9 cellular contexts compared by ENCODE assay signal in genomic region chr19:50835785-50836542, GRCh38. TPM values are rescaled to one million over a fixed set of nuclear protein-coding genes. Genes with fewer than 3 reads are reported as not detected.
A peak's percentile ranks its signal among the peaks of the same experiment; 100 is the strongest.
DNase-seq lines count a peak whose midpoint lies in the region; ATAC-seq and TF ChIP-seq lines count a peak whose summit lies in the region.
"Had no signal": no experiment of that assay in that cellular context is flagged by ENCODE, and none has a peak within 500 bp of the region (broad histone marks: within the 10 kb centered on the region; RNA-seq: fewer than 3 reads in every experiment).

No MANE protein-coding gene starts in this region.

- no peak overlapping the region for H3K27ac ChIP-seq in heart right ventricle
- H3K27ac ChIP-seq in upper lobe of right lung = no peak overlapping the region

- H3K4me3 ChIP-seq in heart right ventricle (peak overlapping the region; percentile 7 to 60 (median 56)), upper lobe of right lung (peak overlapping the region; percentile 62)

- TF ChIP-seq CTCF in heart right ventricle (IDR thresholded peaks at IDR 0.05) = no peak
- no peak for TF ChIP-seq CTCF in upper lobe of right lung (IDR thresholded peaks at IDR 0.05)

- H3K4me1 ChIP-seq in heart right ventricle = peaks cover 0 to 13% (median 6%) of the 10 kb centered on the region in 9 donors
- peaks cover 5% of the 10 kb centered on the region for H3K4me1 ChIP-seq in upper lobe of right lung

- H3K27ac Mint-ChIP-seq in activated naive CD4-positive, alpha-beta T cell treated with anti-CD3 and anti-CD28 coated beads, Interleukin-2, amount 50 U/mL, for 72 hours = no peak overlapping the region

- peak; percentile 76 for DNase-seq in CD1c-positive myeloid dendritic cell (ENCODE audit: extremely low spot score)
- DNase-seq in HUDEP-2 (lab: John Stamatoyannopoulos, UW; ENCODE audit: unreplicated experiment in 76 of 76) = peak in 65 of 76 experiments; percentile 22 to 83 (median 61)
- DNase-seq in SK-N-DZ (ENCODE audit: low spot score) = peak; percentile 78
- DNase-seq in activated naive CD4-positive, alpha-beta T cell treated with anti-CD3 and anti-CD28 coated beads, Interleukin-2, amount 50 U/mL, for 72 hours (ENCODE audit: low spot score in 2 of 2) = peak; percentile 73 to 90
- DNase-seq in heart right ventricle = peak; percentile 46 to 74
- DNase-seq in pons (ENCODE audit: low spot score) = peak; percentile 6
- peak; percentile 89 for DNase-seq in upper lobe of right lung

- 3 to 4% methylated on average over 67 of the region's 67 CpGs for WGBS in heart right ventricle, 2 donors

- ATAC-seq in GM19395 (IDR thresholded peaks at IDR 0.05; ENCODE audit: unreplicated experiment) = peak; percentile 70
- ATAC-seq in activated naive CD4-positive, alpha-beta T cell treated with anti-CD3 and anti-CD28 coated beads, Interleukin-2, amount 50 U/mL, for 72 hours = peak; percentile 96 to 97
- ATAC-seq in heart right ventricle = peak; percentile 74 to 94 (median 90)
- peak; percentile 97 for ATAC-seq in upper lobe of right lung

- H3K27me3 ChIP-seq in heart right ventricle = peaks cover 0 to 56% (median 41%) of the 10 kb centered on the region in 7 donors
- peaks cover 21% of the 10 kb centered on the region for H3K27me3 ChIP-seq in upper lobe of right lung

- H3K9me3 Mint-ChIP-seq in activated naive CD4-positive, alpha-beta T cell treated with anti-CD3 and anti-CD28 coated beads, Interleukin-2, amount 50 U/mL, for 72 hours = no peaks in the 10 kb centered on the region

- peaks cover 0 to 6% (median 0%) of the 10 kb centered on the region in 11 donors for H3K9me3 ChIP-seq in heart right ventricle
- H3K9me3 ChIP-seq in upper lobe of right lung = no peaks in the 10 kb centered on the region

- intact Hi-C loops in heart right ventricle (cut with DNase I) = no loop called here
- intact Hi-C loops in upper lobe of right lung (cut with DNase I) = no loop called here

- H3K36me3 ChIP-seq in heart right ventricle = no peaks in the 10 kb centered on the region
- no peaks in the 10 kb centered on the region for H3K36me3 ChIP-seq in upper lobe of right lung

- H3K36me3 Mint-ChIP-seq in activated naive CD4-positive, alpha-beta T cell treated with anti-CD3 and anti-CD28 coated beads, Interleukin-2, amount 50 U/mL, for 72 hours = no peaks in the 10 kb centered on the region

RNA-seq across cellular contexts. Expression of gene KLK15, which starts 2.6 kb away (rescaled TPM):
- polyA plus RNA-seq in SK-N-DZ (2014; cell fraction: cytosol; rRNA removed) = 0.45 and 0.53 TPM in 2 replicates
- polyA plus RNA-seq in SK-N-DZ (2014; cell fraction: nucleus; rRNA removed) = 0.65 TPM in 1 of 2 replicates, not detected in the other
- not detected for total RNA-seq in activated naive CD4-positive, alpha-beta T cell treated with anti-CD3 and anti-CD28 coated beads, Interleukin-2, amount 50 U/mL, for 72 hours
- total RNA-seq in heart right ventricle (not detected), upper lobe of right lung (not detected)
- not detected for polyA plus RNA-seq in heart right ventricle
- total RNA-seq: T-helper 2 cell treated with Interferon-gamma antibody and Interleukin-4, amounts not matched to agents 100 ng/mL and 5 ng/mL, for 36 hours had no signal

RNA-seq across cellular contexts. Expression of gene KLK1, which starts 12.4 kb away (rescaled TPM):
- polyA plus RNA-seq in SK-N-DZ (2014; cell fraction: cytosol; rRNA removed) = 0.74 and 2.4 TPM in 2 replicates
- polyA plus RNA-seq in SK-N-DZ (2014; cell fraction: nucleus; rRNA removed) = 0.21 and 1.4 TPM in 2 replicates
- 1 to 10 TPM; 1.2 to 5.0 TPM for total RNA-seq in activated naive CD4-positive, alpha-beta T cell treated with anti-CD3 and anti-CD28 coated beads, Interleukin-2, amount 50 U/mL, for 72 hours
- total RNA-seq in heart right ventricle (under 1 TPM in 6 of 10 donors, not detected in 4; 0.42 to 0.85 (median 0.64) TPM), upper lobe of right lung (1.7 TPM)
- polyA plus RNA-seq in heart right ventricle = under 1 TPM; 0.39 to 0.80 TPM

RNA-seq across cellular contexts. Expression of gene KLK3, which starts 18.8 kb away (rescaled TPM):
- polyA plus RNA-seq in SK-N-DZ (2014; cell fraction: cytosol; rRNA removed) = 0.08 and 1.5 TPM in 2 replicates
- 1.4 and 2.5 TPM in 2 replicates for polyA plus RNA-seq in SK-N-DZ (2014; cell fraction: nucleus; rRNA removed)
- total RNA-seq in activated naive CD4-positive, alpha-beta T cell treated with anti-CD3 and anti-CD28 coated beads, Interleukin-2, amount 50 U/mL, for 72 hours = not detected
- total RNA-seq in heart right ventricle (not detected), upper lobe of right lung (not detected)
- not detected for polyA plus RNA-seq in heart right ventricle
- total RNA-seq: T-helper 2 cell treated with Interferon-gamma antibody and Interleukin-4, amounts not matched to agents 100 ng/mL and 5 ng/mL, for 36 hours had no signal

RNA-seq across cellular contexts. Expression of gene KLK2, which starts 37.3 kb away (rescaled TPM):
- 0.07 TPM in 1 of 2 replicates, not detected in the other for polyA plus RNA-seq in SK-N-DZ (2014; cell fraction: cytosol; rRNA removed)
- polyA plus RNA-seq in SK-N-DZ (2014; cell fraction: nucleus; rRNA removed) = 2.7 TPM in 1 of 2 replicates, not detected in the other
- total RNA-seq in activated naive CD4-positive, alpha-beta T cell treated with anti-CD3 and anti-CD28 coated beads, Interleukin-2, amount 50 U/mL, for 72 hours = 1 to 10 TPM in 1 of 2 donors, not detected in 1; 1.5 TPM
- not detected for total RNA-seq in heart right ventricle
- polyA plus RNA-seq in heart right ventricle = not detected
- total RNA-seq in upper lobe of right lung = not detected

RNA-seq across cellular contexts. Expression of gene ACP4, which starts 45.7 kb away (rescaled TPM):
- polyA plus RNA-seq in SK-N-DZ (2014; cell fraction: cytosol; rRNA removed) = not detected in 2 replicates
- polyA plus RNA-seq in SK-N-DZ (2014; cell fraction: nucleus; rRNA removed) = not detected in 2 replicates
- total RNA-seq in activated naive CD4-positive, alpha-beta T cell treated with anti-CD3 and anti-CD28 coated beads, Interleukin-2, amount 50 U/mL, for 72 hours = not detected
- total RNA-seq in heart right ventricle (not detected), upper lobe of right lung (not detected)
- polyA plus RNA-seq in heart right ventricle = not detected
- total RNA-seq: T-helper 2 cell treated with Interferon-gamma antibody and Interleukin-4, amounts not matched to agents 100 ng/mL and 5 ng/mL, for 36 hours had no signal

Comparison
In these comparisons a context has a peak if more than half of its experiments do, and no peak if none do; other contexts are left out.
1. DNase-seq: peak in every context shown above with its lines; median percentile 89 in upper lobe of right lung; 82 in activated naive CD4-positive, alpha-beta T cell treated with anti-CD3 and anti-CD28 coated beads, Interleukin-2, amount 50 U/mL, for 72 hours; 78 in SK-N-DZ; 76 in CD1c-positive myeloid dendritic cell; 61 in HUDEP-2; 60 in heart right ventricle; 6 in pons.